Comparison of ENCODE assay signal across 23 cellular contexts in genomic region chr7:3896366-3896765, GRCh38.
A peak's percentile ranks its signal among the peaks of the same experiment; 100 is the strongest.
DNase-seq lines count a peak whose midpoint lies in the region; ATAC-seq and TF ChIP-seq lines count a peak whose summit lies in the region.
"Had no signal": no experiment of that assay in that cellular context is flagged by ENCODE, and none has a peak within 500 bp of the region (broad histone marks: within the 10 kb centered on the region; RNA-seq: fewer than 3 reads in every experiment).

No MANE protein-coding gene starts in this region.

- CTCF ChIA-PET in CD8-positive, alpha-beta T cell (lab: Charles Lee) = interaction anchor here (0.8 to 3.3 kb wide), 8 partner anchors 11 to 1037 kb away, joined by 3 to 11 read pairs (median 4); partner anchors contain the start of gene SDK1

- H3K36me3 Mint-ChIP-seq in nephron (ENCODE audit: low read depth) = no peaks in the 10 kb centered on the region
- no peaks in the 10 kb centered on the region for H3K36me3 Mint-ChIP-seq in CD8-positive, alpha-beta T cell
- H3K36me3 Mint-ChIP-seq: CD14-positive monocyte had no signal

- no peaks in the 10 kb centered on the region for H3K36me3 ChIP-seq in smooth muscle cell (ENCODE audit: low read depth)
- no peaks in the 10 kb centered on the region for H3K36me3 ChIP-seq in CD8-positive, alpha-beta T cell (ENCODE audit: insufficient read depth, low read length)
- H3K36me3 ChIP-seq: MG63 had no signal

- H3K9me3 ChIP-seq in right cardiac atrium (ENCODE audit: control insufficient read depth, low read length) (no peaks in the 10 kb centered on the region), smooth muscle cell (replicated peaks; ENCODE audit: low read depth) (no peaks in the 10 kb centered on the region)
- no peaks in the 10 kb centered on the region for H3K9me3 ChIP-seq in CD8-positive, alpha-beta T cell (ENCODE audit: low read length)
- H3K9me3 ChIP-seq: A549, MG63 had no signal

- TF ChIP-seq CTCF in nephron (IDR thresholded peaks at IDR 0.05; ENCODE audit: unreplicated experiment in 3 of 3) (no peak), smooth muscle cell (IDR thresholded peaks at IDR 0.05; ENCODE audit: borderline replicate concordance, insufficient read depth, poor library complexity, severe bottlenecking) (no peak)
- TF ChIP-seq CTCF in CD8-positive, alpha-beta T cell (IDR thresholded peaks at IDR 0.05) = no peak

- peaks cover 7% of the 10 kb centered on the region for H3K27me3 Mint-ChIP-seq in nephron (ENCODE audit: low read depth)
- H3K27me3 Mint-ChIP-seq in CD8-positive, alpha-beta T cell (ENCODE audit: low read depth) = peaks cover 2% of the 10 kb centered on the region

- ATAC-seq in right cardiac atrium (peak; percentile 11 to 28), left cardiac atrium (no peak)
- ATAC-seq in CD8-positive, alpha-beta T cell = no peak
- ATAC-seq: A549 had no signal

- intact Hi-C loops in right cardiac atrium (cut with DNase I) (loop anchor here in 3 of 4 donors (10.0 kb wide), 3 partner anchors 592 to 1032 kb away; partner anchors contain the start of gene SDK1 (in 2 of the 3)), left cardiac atrium (cut with DNase I) (loop anchor here (5.0 to 10.0 kb wide), 4 partner anchors 582 to 1029 kb away; partner anchors contain the start of gene SDK1 (in 1 of the 2))
- intact Hi-C loops in CD8-positive, alpha-beta T cell (cut with DNase I, micrococcal nuclease) = loop anchor here in 1 of 2 experiments (2.0 kb wide), 1 partner anchor 1010 kb away; no protein-coding TSS in a partner anchor

- H3K27me3 ChIP-seq in right cardiac atrium (ENCODE audit: control insufficient read depth, insufficient read depth) (no peaks in the 10 kb centered on the region), smooth muscle cell (ENCODE audit: low read depth) (no peaks in the 10 kb centered on the region)
- H3K27me3 ChIP-seq in CD8-positive, alpha-beta T cell (ENCODE audit: insufficient read depth, low read length) = no peaks in the 10 kb centered on the region
- H3K27me3 ChIP-seq: MG63 had no signal

- H3K4me3 ChIP-seq in right cardiac atrium (ENCODE audit: low read length) (no peak overlapping the region), smooth muscle cell (no peak overlapping the region)
- H3K4me3 ChIP-seq in CD8-positive, alpha-beta T cell (ENCODE audit: low read depth, low read length) = no peak overlapping the region
- H3K4me3 ChIP-seq: A549, MG63, PC-9 had no signal

- H4K20me1 ChIP-seq in smooth muscle cell (ENCODE audit: low read depth) = no peaks in the 10 kb centered on the region

- H3K9ac ChIP-seq in smooth muscle cell (ENCODE audit: low read depth) = no peak overlapping the region

- no peak overlapping the region for H3K27ac ChIP-seq in right cardiac atrium (ENCODE audit: low read length)
- H3K27ac ChIP-seq in smooth muscle cell (ENCODE audit: low read depth) = no peak overlapping the region
- no peak overlapping the region for H3K27ac ChIP-seq in CD8-positive, alpha-beta T cell (ENCODE audit: low read depth, low read length)
- H3K27ac ChIP-seq: A549, PC-9 had no signal

- H2AFZ ChIP-seq in smooth muscle cell (ENCODE audit: low read depth) = peak overlapping the region; percentile 56
- H2AFZ ChIP-seq: PC-9 had no signal

- POLR2A ChIA-PET in CD8-positive, alpha-beta T cell (lab: Charles Lee) = no interaction called here

- H3K4me2 ChIP-seq in smooth muscle cell = no peak overlapping the region
- H3K4me2 ChIP-seq: A549, PC-9 had no signal

- peak overlapping the region in 1 of 3 experiments; percentile 16 for H3K4me3 Mint-ChIP-seq in nephron
- no peak overlapping the region for H3K4me3 Mint-ChIP-seq in CD8-positive, alpha-beta T cell
- H3K4me3 Mint-ChIP-seq: B cell, CD14-positive monocyte had no signal

- H3K9me3 Mint-ChIP-seq in nephron = no peaks in the 10 kb centered on the region
- H3K9me3 Mint-ChIP-seq in CD8-positive, alpha-beta T cell = no peaks in the 10 kb centered on the region

- 61% methylated on average over 5 of the region's 5 CpGs for WGBS in right cardiac atrium
- WGBS in smooth muscle cell (ENCODE audit: low lambda C conversion rate) = 64% methylated on average over 5 of the region's 5 CpGs

- no peaks in the 10 kb centered on the region for H3K4me1 ChIP-seq in right cardiac atrium (ENCODE audit: control insufficient read depth, insufficient read depth, low read length)
- H3K4me1 ChIP-seq in smooth muscle cell (ENCODE audit: low read depth) = peaks cover 5% of the 10 kb centered on the region
- H3K4me1 ChIP-seq in CD8-positive, alpha-beta T cell (ENCODE audit: insufficient read depth, low read length) = no peaks in the 10 kb centered on the region
- H3K4me1 ChIP-seq: A549 had no signal

- H3K27ac Mint-ChIP-seq in nephron = peak overlapping the region in 2 of 3 experiments; percentile 45 to 61
- H3K27ac Mint-ChIP-seq in CD8-positive, alpha-beta T cell = no peak overlapping the region
- H3K27ac Mint-ChIP-seq: B cell, CD14-positive monocyte had no signal

- no peak for DNase-seq in right cardiac atrium
- DNase-seq in left cardiac atrium = no peak
- no peak for DNase-seq in smooth muscle cell (lab: John Stamatoyannopoulos, UW; ENCODE audit: unreplicated experiment)
- no peak for DNase-seq in CD8-positive, alpha-beta T cell
- DNase-seq in T1000 (lab: John Stamatoyannopoulos, UW) = no peak
- DNase-seq in stimulated activated naive CD4-positive, alpha-beta T cell treated with Interleukin-2 at 50 U/mL for 16 hours (lab: John Stamatoyannopoulos, UW) = no peak
- DNase-seq: DMS53, GF-D8, GOT3, HCEC 1CT, Kasumi-1, MG63, NCI-H1048, NCI-H1436, NCI-H1930, NCI-H2227 treated with DMSO at 0.1 percent for 48 hours, NCI-H510A, PC-9, RPMI8226 had no signal

- no peaks in the 10 kb centered on the region for H3F3A ChIP-seq in smooth muscle cell (ENCODE audit: low read depth)

- no peaks in the 10 kb centered on the region for H3K79me2 ChIP-seq in smooth muscle cell (ENCODE audit: low read depth)

- H3K4me1 Mint-ChIP-seq in nephron = peaks cover 72% of the 10 kb centered on the region
- no peaks in the 10 kb centered on the region for H3K4me1 Mint-ChIP-seq in CD8-positive, alpha-beta T cell (ENCODE audit: low read depth)
- H3K4me1 Mint-ChIP-seq: B cell, CD14-positive monocyte had no signal

Comparison
In these comparisons a context has a peak if more than half of its experiments do, and no peak if none do; other contexts are left out.
1. ATAC-seq: peak in right cardiac atrium (2 of 2); none in left cardiac atrium (0 of 2) and CD8-positive, alpha-beta T cell (single experiment).